Comparison of ENCODE assay signal across 25 cellular contexts in genomic region chr1:154577346-154578057, GRCh38. TPM values are rescaled to one million over a fixed set of nuclear protein-coding genes. Genes with fewer than 3 reads are reported as not detected.
A peak's percentile ranks its signal among the peaks of the same experiment; 100 is the strongest.
DNase-seq lines count a peak whose midpoint lies in the region; ATAC-seq and TF ChIP-seq lines count a peak whose summit lies in the region.
"Had no signal": no experiment of that assay in that cellular context is flagged by ENCODE, and none has a peak within 500 bp of the region (broad histone marks: within the 10 kb centered on the region; RNA-seq: fewer than 3 reads in every experiment).

No MANE protein-coding gene starts in this region.

- intact Hi-C loops in heart left ventricle (cut with DNase I): no loop called here
- intact Hi-C loops in left colon (cut with DNase I, micrococcal nuclease): no loop called here

- no peaks in the 10 kb centered on the region for H3K27me3 ChIP-seq in heart left ventricle
- H3K27me3 ChIP-seq in right atrium auricular region: no peaks in the 10 kb centered on the region
- no peaks in the 10 kb centered on the region for H3K27me3 ChIP-seq in upper lobe of left lung
- H3K27me3 ChIP-seq in SJCRH30: no peaks in the 10 kb centered on the region
- H3K27me3 ChIP-seq: brain microvascular endothelial cell, colonic mucosa had no signal

- H3K4me1 ChIP-seq in heart left ventricle (peaks cover 0 to 33% (median 17%) of the 10 kb centered on the region in 12 donors), right atrium auricular region (peaks cover 0 to 21% of the 10 kb centered on the region in 2 donors), upper lobe of left lung (peaks cover 0 to 9% (median 2%) of the 10 kb centered on the region in 4 donors), SJCRH30 (peaks cover 40% of the 10 kb centered on the region)
- H3K4me1 ChIP-seq: A549, colonic mucosa had no signal

- ATAC-seq in heart left ventricle (peak in 1 of 4 donors; percentile 10), left colon (peak; percentile 13), upper lobe of left lung (ENCODE audit: low FRiP score in 2 of 2) (no peak)
- ATAC-seq: A549, HCT116 had no signal

- no peak overlapping the region for H3K4me3 ChIP-seq in heart left ventricle
- no peak overlapping the region for H3K4me3 ChIP-seq in right atrium auricular region
- no peak overlapping the region for H3K4me3 ChIP-seq in upper lobe of left lung
- H3K4me3 ChIP-seq in SJCRH30: no peak overlapping the region
- H3K4me3 ChIP-seq: A549, colonic mucosa, thoracic aorta had no signal

- TF ChIP-seq CTCF in heart left ventricle (IDR thresholded peaks at IDR 0.05): no peak
- no peak for TF ChIP-seq CTCF in right atrium auricular region (IDR thresholded peaks at IDR 0.05)
- no peak for TF ChIP-seq CTCF in upper lobe of left lung (IDR thresholded peaks at IDR 0.05)

- peak overlapping the region in 9 of 12 donors; percentile 8 to 71 (median 44) for H3K27ac ChIP-seq in heart left ventricle
- no peak overlapping the region for H3K27ac ChIP-seq in right atrium auricular region
- peak overlapping the region in 3 of 4 donors; percentile 9 to 30 (median 20) for H3K27ac ChIP-seq in upper lobe of left lung
- no peak overlapping the region for H3K27ac ChIP-seq in SJCRH30
- H3K27ac ChIP-seq: A549, brain microvascular endothelial cell, colonic mucosa, epithelial cell of prostate, thoracic aorta had no signal

- 58 to 83% (median 67%) methylated on average over 4 to 7 of the region's 7 CpGs for WGBS in heart left ventricle, 4 donors
- 77 to 78% methylated on average over 2 to 7 of the region's 7 CpGs for WGBS in upper lobe of left lung, 2 donors

- H3K9me3 ChIP-seq in heart left ventricle (no peaks in the 10 kb centered on the region), right atrium auricular region (no peaks in the 10 kb centered on the region), upper lobe of left lung (no peaks in the 10 kb centered on the region), SJCRH30 (replicated peaks) (no peaks in the 10 kb centered on the region)
- H3K9me3 ChIP-seq: A549, colonic mucosa, thoracic aorta had no signal

- TF ChIP-seq POLR2A in heart left ventricle (IDR thresholded peaks at IDR 0.05): no peak
- TF ChIP-seq POLR2A in GM19193 (IDR thresholded peaks at IDR 0.05; ENCODE audit: extremely low read depth, insufficient read depth, insufficient read length): peak; percentile 46
- TF ChIP-seq POLR2A in upper lobe of left lung (IDR thresholded peaks at IDR 0.05): no peak

- TF ChIP-seq EP300 in upper lobe of left lung (IDR thresholded peaks at IDR 0.05): no peak

- DNase-seq in heart left ventricle: no peak
- DNase-seq in right atrium auricular region (ENCODE audit: low spot score): no peak
- no peak for DNase-seq in left colon
- DNase-seq in upper lobe of left lung: no peak
- DNase-seq in activated gamma-delta T cell (lab: John Stamatoyannopoulos, UW): no peak
- no peak for DNase-seq in NCI-H510A treated with DMSO at 0.1 percent for 48 hours (lab: John Stamatoyannopoulos, UW)
- no peak for DNase-seq in SJCRH30
- DNase-seq: activated CD4-positive, alpha-beta T cell treated with anti-CD3 and anti-CD28 coated beads for 4 hours; activated naive CD4-positive, alpha-beta T cell treated with anti-CD3 and anti-CD28 coated beads for 36 hours; activated T-cell treated with anti-CD3 and anti-CD28 coated beads, Interleukin-2, amount 50 U/mL, for 72 hours; brain microvascular endothelial cell; CD8-positive, alpha-beta memory T cell; colonic mucosa; effector CD8-positive, alpha-beta T cell; glutamatergic neuron; Kasumi-1; kidney; NCI-H1436 treated with DMSO at 0.1 percent for 48 hours; NCI-H2107; NCI-H446 had no signal

- peaks cover 0 to 45% (median 39%) of the 10 kb centered on the region in 9 donors for H3K36me3 ChIP-seq in heart left ventricle
- H3K36me3 ChIP-seq in right atrium auricular region: peaks cover 37% of the 10 kb centered on the region
- H3K36me3 ChIP-seq in upper lobe of left lung: peaks cover 12 to 49% (median 42%) of the 10 kb centered on the region in 4 donors
- peaks cover 20% of the 10 kb centered on the region for H3K36me3 ChIP-seq in SJCRH30

RNA-seq across cellular contexts. Expression of gene CHRNB2, which starts 9.9 kb away (rescaled TPM):
- total RNA-seq in heart left ventricle (under 1 TPM in 3 of 9 donors, not detected in 6; 0.05 to 0.14 (median 0.06) TPM), right atrium auricular region (under 1 TPM in 1 of 2 donors, not detected in 1; 0.24 TPM), left colon (under 1 TPM; 0.15 to 0.31 TPM), upper lobe of left lung (under 1 TPM in 1 of 6 donors, not detected in 5; 0.15 TPM)
- under 1 TPM in 1 of 2 donors, not detected in 1; 0.03 TPM for polyA plus RNA-seq in heart left ventricle
- total RNA-seq in SJCRH30 (2014; rRNA removed; shearing (Covaris generic)): 0.08 TPM in 2 replicates
- total RNA-seq: activated naive CD4-positive, alpha-beta T cell treated with anti-CD3 and anti-CD28 coated beads for 36 hours; CD8-positive, alpha-beta memory T cell; thoracic aorta had no signal

RNA-seq across cellular contexts. Expression of gene UBE2Q1, which starts 19.0 kb away (rescaled TPM):
- total RNA-seq in heart left ventricle: 10 to 100 TPM; 22.1 to 79.4 (median 58.8) TPM
- polyA plus RNA-seq in heart left ventricle: 10 to 100 TPM; 23.0 to 36.2 TPM
- total RNA-seq in right atrium auricular region: 10 to 100 TPM; 18.5 to 26.3 TPM
- total RNA-seq in left colon: 10 to 100 TPM; 78.8 to 98.9 TPM
- total RNA-seq in upper lobe of left lung: 10 to 100 TPM; 19.9 to 90.9 (median 36.4) TPM
- total RNA-seq in SJCRH30 (2014; rRNA removed; shearing (Covaris generic)): 30.2 and 32.6 TPM in 2 replicates

RNA-seq across cellular contexts. Expression of gene ADAR, which starts 30.5 kb away (rescaled TPM):
- 100 to 1,000 TPM in 1 of 9 donors, 10 to 100 TPM in 8; 52.1 to 117 (median 63.1) TPM for total RNA-seq in heart left ventricle
- polyA plus RNA-seq in heart left ventricle: 10 to 100 TPM; 16.0 to 29.5 TPM
- total RNA-seq in right atrium auricular region: 10 to 100 TPM; 39.3 to 51.9 TPM
- total RNA-seq in left colon: 100 to 1,000 TPM; 119 to 138 TPM
- total RNA-seq in upper lobe of left lung: 100 to 1,000 TPM; 113 to 226 (median 156) TPM
- 102 and 104 TPM in 2 replicates for total RNA-seq in SJCRH30 (2014; rRNA removed; shearing (Covaris generic))

Comparison
In these comparisons a context has a peak if more than half of its experiments do, and no peak if none do; other contexts are left out.
1. H3K27ac ChIP-seq: peak in heart left ventricle (9 of 12) and upper lobe of left lung (3 of 4); none in right atrium auricular region (0 of 2) and SJCRH30 (single experiment).